ENCODE assay signal across 19 cellular contexts in genomic region chr15:78021761-78022160, GRCh38. TPM values are rescaled to one million over a fixed set of nuclear protein-coding genes. Genes with fewer than 3 reads are reported as not detected.
DNase-seq lines count a peak whose midpoint lies in the region; ATAC-seq, FAIRE-seq and TF ChIP-seq lines count a peak whose summit lies in the region.
"Had no signal": no experiment of that assay in that cellular context is flagged by ENCODE, and none has a peak within 500 bp of the region (broad histone marks: within the 10 kb centered on the region; RNA-seq: fewer than 3 reads in every experiment).

No MANE protein-coding gene starts in this region.

- H3K4me2 ChIP-seq in astrocyte (ENCODE audit: low read length) = no peak overlapping the region
- H3K4me2 ChIP-seq: BLaER1, GM23338 had no signal

- H4K20me1 ChIP-seq in astrocyte (ENCODE audit: insufficient read depth, low read length) = peaks cover 29% of the 10 kb centered on the region
- H4K20me1 ChIP-seq: BLaER1 had no signal

- H3K27me3 Mint-ChIP-seq in astrocyte (ENCODE audit: low read depth, unreplicated experiment) = peaks cover 4% of the 10 kb centered on the region
- no peaks in the 10 kb centered on the region for H3K27me3 Mint-ChIP-seq in activated CD4-positive, alpha-beta T cell treated with anti-CD3 and anti-CD28 coated beads for 36 hours
- H3K27me3 Mint-ChIP-seq: CD4-positive, alpha-beta memory T cell had no signal

- peaks cover 18% of the 10 kb centered on the region for H3K36me3 Mint-ChIP-seq in astrocyte (ENCODE audit: low read depth, unreplicated experiment)
- peaks cover 52% of the 10 kb centered on the region for H3K36me3 Mint-ChIP-seq in activated CD4-positive, alpha-beta T cell treated with anti-CD3 and anti-CD28 coated beads for 36 hours (ENCODE audit: low read depth)

- no peaks in the 10 kb centered on the region for H3K4me1 ChIP-seq in astrocyte (ENCODE audit: insufficient read depth, low read length)

- TF ChIP-seq CTCF in astrocyte (IDR thresholded peaks at IDR 0.05; ENCODE audit: insufficient read depth, low read depth, low read length) = no peak

- intact Hi-C loops in posterior vena cava (cut with DNase I) = no loop called here
- intact Hi-C loops in activated CD4-positive, alpha-beta T cell treated with anti-CD3 and anti-CD28 coated beads for 36 hours (cut with DNase I, micrococcal nuclease) = no loop called here

- H3K9me3 ChIP-seq in astrocyte (ENCODE audit: insufficient read depth, low read depth, low read length) = no peaks in the 10 kb centered on the region
- H3K9me3 ChIP-seq: BLaER1 had no signal

- H3K9me3 Mint-ChIP-seq in astrocyte (ENCODE audit: unreplicated experiment) = no peaks in the 10 kb centered on the region
- no peaks in the 10 kb centered on the region for H3K9me3 Mint-ChIP-seq in activated CD4-positive, alpha-beta T cell treated with anti-CD3 and anti-CD28 coated beads for 36 hours (ENCODE audit: low read depth)
- H3K9me3 Mint-ChIP-seq: CD4-positive, alpha-beta memory T cell; GM23338 had no signal

- peak overlapping the region; percentile 53 for H3K27ac Mint-ChIP-seq in astrocyte (ENCODE audit: unreplicated experiment)
- no peak overlapping the region for H3K27ac Mint-ChIP-seq in activated CD4-positive, alpha-beta T cell treated with anti-CD3 and anti-CD28 coated beads for 36 hours
- H3K27ac Mint-ChIP-seq: CD14-positive monocyte, GM23338 had no signal

- H3K4me3 Mint-ChIP-seq in astrocyte (ENCODE audit: unreplicated experiment) = no peak overlapping the region
- no peak overlapping the region for H3K4me3 Mint-ChIP-seq in activated CD4-positive, alpha-beta T cell treated with anti-CD3 and anti-CD28 coated beads for 36 hours
- H3K4me3 Mint-ChIP-seq: CD14-positive monocyte; CD4-positive, alpha-beta memory T cell; GM23338 had no signal

- no peaks in the 10 kb centered on the region for H3K27me3 ChIP-seq in astrocyte (ENCODE audit: insufficient read depth, low read length)
- H3K27me3 ChIP-seq: BLaER1 had no signal

- no peak overlapping the region for H3K9ac ChIP-seq in astrocyte (ENCODE audit: low read length)
- H3K9ac ChIP-seq: BLaER1 had no signal

- peaks cover 14% of the 10 kb centered on the region for H3K36me3 ChIP-seq in astrocyte (ENCODE audit: insufficient read depth, low read length)

- H3K79me2 ChIP-seq in astrocyte (ENCODE audit: insufficient read depth, low read length) = no peaks in the 10 kb centered on the region

- H3K4me3 ChIP-seq in astrocyte (ENCODE audit: insufficient read depth, low read depth, low read length) = no peak overlapping the region
- H3K4me3 ChIP-seq: BLaER1, GM23338 had no signal

- POLR2A ChIA-PET in activated CD4-positive, alpha-beta T cell treated with anti-CD3 and anti-CD28 coated beads for 36 hours (lab: Charles Lee) = no interaction called here

- FAIRE-seq in astrocyte (lab: Jason Lieb, UNC) = no peak
- FAIRE-seq: GM12892, H54, HTR-8/SVneo had no signal

- ATAC-seq in HG02571 (IDR thresholded peaks at IDR 0.05; ENCODE audit: unreplicated experiment) = no peak
- no peak for ATAC-seq in GM18498 (IDR thresholded peaks at IDR 0.05; ENCODE audit: unreplicated experiment)
- ATAC-seq in activated CD4-positive, alpha-beta T cell treated with anti-CD3 and anti-CD28 coated beads for 36 hours = no peak
- ATAC-seq: GM23338 had no signal

- no peak overlapping the region for H3K27ac ChIP-seq in astrocyte (ENCODE audit: low read depth, low read length)
- H3K27ac ChIP-seq: BLaER1 had no signal

- CTCF ChIA-PET in activated CD4-positive, alpha-beta T cell treated with anti-CD3 and anti-CD28 coated beads for 36 hours (lab: Charles Lee) = interaction anchor here (0.7 to 1.6 kb wide), 2 partner anchors 54 to 86 kb away, joined by 4 to 5 read pairs; no protein-coding TSS in a partner anchor

- DNase-seq in activated CD8-positive, alpha-beta memory T cell treated with anti-CD3 and anti-CD28 coated beads for 24 hours = peak; percentile 13
- no peak for DNase-seq in activated CD8-positive, alpha-beta memory T cell treated with anti-CD3 and anti-CD28 coated beads, Interleukin-2, amount 50 U/mL, for 48 hours
- DNase-seq in astrocyte (ENCODE audit: low read depth) = no peak
- DNase-seq in posterior vena cava (ENCODE audit: low spot score) = peak; percentile 80
- no peak for DNase-seq in activated CD4-positive, alpha-beta T cell treated with anti-CD3 and anti-CD28 coated beads for 36 hours
- DNase-seq: 8988T; CD4-positive, alpha-beta memory T cell; DMS153; DMS79; GDM1; HCEC 1CT had no signal

- no peak overlapping the region for H2AFZ ChIP-seq in astrocyte (ENCODE audit: low read depth, low read length)
- H2AFZ ChIP-seq: GM23338 had no signal

- H3K4me1 Mint-ChIP-seq in astrocyte (ENCODE audit: low read depth, unreplicated experiment) = no peaks in the 10 kb centered on the region
- H3K4me1 Mint-ChIP-seq in activated CD4-positive, alpha-beta T cell treated with anti-CD3 and anti-CD28 coated beads for 36 hours = peaks cover 14% of the 10 kb centered on the region

RNA-seq across cellular contexts. Expression of gene TBC1D2B, which starts 55.8 kb away (rescaled TPM):
- total RNA-seq in astrocyte (21.3 and 26.0 TPM in 2 replicates), posterior vena cava (10 to 100 TPM; 46.5 to 57.9 TPM)
- 10 to 100 TPM; 49.3 to 52.0 TPM for total RNA-seq in activated CD4-positive, alpha-beta T cell treated with anti-CD3 and anti-CD28 coated beads for 36 hours

Comparison
In these comparisons a context has a peak if more than half of its experiments do, and no peak if none do; other contexts are left out.
1. DNase-seq: peak in activated CD8-positive, alpha-beta memory T cell treated with anti-CD3 and anti-CD28 coated beads for 24 hours (single experiment) and posterior vena cava (single experiment); none in activated CD8-positive, alpha-beta memory T cell treated with anti-CD3 and anti-CD28 coated beads, Interleukin-2, amount 50 U/mL, for 48 hours (single experiment), astrocyte (single experiment) and activated CD4-positive, alpha-beta T cell treated with anti-CD3 and anti-CD28 coated beads for 36 hours (single experiment).